ENCODE assay signal across 16 cellular contexts in genomic region chr11:116199182-116199581, GRCh38.
DNase-seq lines count a peak whose midpoint lies in the region; ATAC-seq, FAIRE-seq and TF ChIP-seq lines count a peak whose summit lies in the region.
"Had no signal": no experiment of that assay in that cellular context is flagged by ENCODE, and none has a peak within 500 bp of the region (broad histone marks: within the 10 kb centered on the region; RNA-seq: fewer than 3 reads in every experiment).

No MANE protein-coding gene starts in this region.

- intact Hi-C loops in left ventricle myocardium superior (cut with micrococcal nuclease), result no loop called here
- intact Hi-C loops in testis (cut with DNase I; ENCODE audit: low total_unique reads), result no loop called here
- intact Hi-C loops in posterior vena cava (cut with DNase I), result no loop called here

- 72 to 76% methylated on average over 8 to 10 of the region's 10 CpGs for WGBS in testis, 2 donors

- TF ChIP-seq POLR2A in testis (IDR thresholded peaks at IDR 0.05), result no peak

- H3K27me3 ChIP-seq in testis, result no peaks in the 10 kb centered on the region
- H3K27me3 ChIP-seq: vagina had no signal

- no peak overlapping the region for H3K4me3 ChIP-seq in testis
- H3K4me3 ChIP-seq: vagina had no signal

- H3K36me3 ChIP-seq in testis (ENCODE audit: low read depth, missing control alignments), result no peaks in the 10 kb centered on the region
- H3K36me3 ChIP-seq: vagina had no signal

- no peak overlapping the region for H3K27ac ChIP-seq in testis
- H3K27ac ChIP-seq: vagina had no signal

- H3K9me3 ChIP-seq in testis, result no peaks in the 10 kb centered on the region
- H3K9me3 ChIP-seq: vagina had no signal

- no peak for TF ChIP-seq CTCF in D721Med (IDR thresholded peaks at IDR 0.05; ENCODE audit: insufficient read depth, missing control alignments)
- no peak for TF ChIP-seq CTCF in testis (IDR thresholded peaks at IDR 0.05)

- FAIRE-seq in D721Med (lab: Jason Lieb, UNC), result no peak

- peak; percentile 45 for DNase-seq in D721Med (ENCODE audit: insufficient read length, low spot score)
- peak; percentile 45 for DNase-seq in NCI-H1417 treated with DMSO at 0.1 percent for 48 hours (lab: John Stamatoyannopoulos, UW)
- DNase-seq in NCI-H526 (lab: John Stamatoyannopoulos, UW), result peak; percentile 84 to 98
- peak; percentile 75 for DNase-seq in left ventricle myocardium superior
- DNase-seq in A172 (ENCODE audit: low spot score), result no peak
- DNase-seq in testis, result no peak
- DNase-seq in activated T-cell treated with anti-CD3 and anti-CD28 coated beads, Interleukin-2, amount 50 U/mL, for 1 hour, result no peak
- no peak for DNase-seq in posterior vena cava (ENCODE audit: low spot score)
- DNase-seq: activated B cell treated with CpG ODN at 0.5 μM for 24 hours; activated CD8-positive, alpha-beta memory T cell treated with anti-CD3 and anti-CD28 coated beads, Interleukin-2, amount 50 U/mL, for 4 hours; H9; Kasumi-1; NK-92 treated with Interleukin-12 subunit alpha and Interleukin-12 subunit beta, amount 100 ng/mL, for 24 hours; stimulated activated CD4-positive, alpha-beta T cell treated with anti-CD3 and anti-CD28 coated beads, Interleukin-4, amount 100 ng/mL, for 24 hours had no signal

- H3K4me1 ChIP-seq in testis, result no peaks in the 10 kb centered on the region
- H3K4me1 ChIP-seq: vagina had no signal

- ATAC-seq in left ventricle myocardium superior, result peak; percentile 88
- ATAC-seq: stimulated activated effector memory CD8-positive, alpha-beta T cell treated with anti-CD3 and anti-CD28 coated beads, Interleukin-12 subunit alpha, Interleukin-12 subunit beta, amount 100 ng/mL, for 72 hours had no signal

Comparison
In these comparisons a context has a peak if more than half of its experiments do, and no peak if none do; other contexts are left out.
1. DNase-seq: peak in D721Med (single experiment), NCI-H1417 treated with DMSO at 0.1 percent for 48 hours (single experiment), NCI-H526 (2 of 2) and left ventricle myocardium superior (single experiment); none in A172 (single experiment), testis (single experiment), activated T-cell treated with anti-CD3 and anti-CD28 coated beads, Interleukin-2, amount 50 U/mL, for 1 hour (single experiment) and posterior vena cava (single experiment).